ENCODE assay signal across 1 cellular context in the genomic region with DNA sequence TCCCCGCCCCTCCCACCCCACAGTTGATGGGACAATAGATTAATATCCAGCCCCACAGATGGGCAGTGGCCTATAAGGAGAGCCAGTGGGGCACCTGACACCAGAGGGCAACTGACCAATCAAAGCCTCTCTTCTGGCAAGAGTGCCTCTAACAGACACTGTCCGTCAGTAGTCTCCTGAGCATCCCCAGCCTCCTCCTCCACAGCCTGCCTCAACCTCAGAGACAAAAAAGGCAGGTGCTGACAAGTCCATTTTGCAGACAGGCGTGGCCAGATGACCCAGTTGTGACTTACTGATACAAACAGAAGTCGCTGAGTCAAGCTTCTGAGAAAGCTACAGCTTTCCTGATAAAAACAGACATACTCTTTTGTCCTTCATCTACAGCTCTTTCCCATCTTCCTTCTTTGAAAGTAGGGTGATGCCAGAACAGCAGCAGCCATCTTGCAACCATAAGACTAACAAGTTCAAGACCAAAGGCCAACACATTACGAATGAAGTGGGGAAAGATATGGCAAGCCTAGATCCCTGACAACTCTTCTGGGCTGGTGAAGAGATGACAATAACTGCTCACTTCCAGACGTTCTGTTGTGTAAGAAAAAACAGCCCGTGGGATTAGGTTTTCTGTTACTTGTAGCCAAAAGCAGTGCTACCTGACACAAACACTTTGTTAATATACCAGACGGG.
TF ChIP-seq lines count a peak whose summit lies in the region.

No MANE protein-coding gene starts in this region.

TF ChIP-seq in K562, 482 proteins besides CTCF, POLR2A, EP300 and RAD21 (continued from another document and continues in another):
- TF ChIP-seq ZNF277 (CRISPR knock-in tag; IDR thresholded peaks at IDR 0.05; ENCODE audit: borderline replicate concordance), result no peak
- peak; percentile 75 for TF ChIP-seq TAF9B (IDR thresholded peaks at IDR 0.05; ENCODE audit: partially characterized antibody)
- no peak for TF ChIP-seq HNRNPH1 (optimal IDR thresholded peaks at IDR 0.05; ENCODE audit: low read depth, low read length)
- no peak for TF ChIP-seq FIP1L1 (IDR thresholded peaks at IDR 0.05; ENCODE audit: low read depth, low read length, poor library complexity, severe bottlenecking)
- TF ChIP-seq ZC3H11A (IDR thresholded peaks at IDR 0.05; ENCODE audit: low read depth, low read length), result peak; percentile 16; the same call in 1 of the 2 replicates
- no peak for TF ChIP-seq ZBTB7A (IDR thresholded peaks at IDR 0.05; ENCODE audit: borderline replicate concordance, control insufficient read depth, low read depth, low read length)
- no peak for TF ChIP-seq RBM17 (IDR thresholded peaks at IDR 0.05; ENCODE audit: borderline replicate concordance, low read depth, low read length)
- TF ChIP-seq DPF2 (IDR thresholded peaks at IDR 0.05), result peak; percentile 96
- TF ChIP-seq, protein P1, sequence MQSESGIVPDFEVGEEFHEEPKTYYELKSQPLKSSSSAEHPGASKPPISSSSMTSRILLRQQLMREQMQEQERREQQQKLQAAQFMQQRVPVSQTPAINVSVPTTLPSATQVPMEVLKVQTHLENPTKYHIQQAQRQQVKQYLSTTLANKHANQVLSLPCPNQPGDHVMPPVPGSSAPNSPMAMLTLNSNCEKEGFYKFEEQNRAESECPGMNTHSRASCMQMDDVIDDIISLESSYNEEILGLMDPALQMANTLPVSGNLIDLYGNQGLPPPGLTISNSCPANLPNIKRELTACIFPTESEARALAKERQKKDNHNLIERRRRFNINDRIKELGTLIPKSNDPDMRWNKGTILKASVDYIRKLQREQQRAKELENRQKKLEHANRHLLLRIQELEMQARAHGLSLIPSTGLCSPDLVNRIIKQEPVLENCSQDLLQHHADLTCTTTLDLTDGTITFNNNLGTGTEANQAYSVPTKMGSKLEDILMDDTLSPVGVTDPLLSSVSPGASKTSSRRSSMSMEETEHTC (IDR thresholded peaks at IDR 0.05), result 0 out of 2 replicates have a peak, but pooled peaks have one; percentile 39
- TF ChIP-seq ZKSCAN3 (CRISPR knock-in tag; IDR thresholded peaks at IDR 0.05), result no peak
- TF ChIP-seq CC2D1A (IDR thresholded peaks at IDR 0.05), result peak; percentile 11; the same call in 1 of the 2 replicates
- TF ChIP-seq POLR2B (IDR thresholded peaks at IDR 0.05; ENCODE audit: low read depth, partially characterized antibody), result no peak
- no peak for TF ChIP-seq E2F4 (CRISPR knock-in tag; IDR thresholded peaks at IDR 0.05; ENCODE audit: low read depth)
- no peak for TF ChIP-seq FOXA1 (IDR thresholded peaks at IDR 0.05; ENCODE audit: borderline replicate concordance)
- TF ChIP-seq NONO (IDR thresholded peaks at IDR 0.05; ENCODE audit: low read depth in 2 of 2, low read length in 1 of 2), result no peak
- TF ChIP-seq CBX3 (IDR thresholded peaks at IDR 0.05; ENCODE audit: borderline replicate concordance in 1 of 2, low read length in 2 of 2), result no peak; a peak in 1 of 3 replicates
- TF ChIP-seq, protein P2, sequence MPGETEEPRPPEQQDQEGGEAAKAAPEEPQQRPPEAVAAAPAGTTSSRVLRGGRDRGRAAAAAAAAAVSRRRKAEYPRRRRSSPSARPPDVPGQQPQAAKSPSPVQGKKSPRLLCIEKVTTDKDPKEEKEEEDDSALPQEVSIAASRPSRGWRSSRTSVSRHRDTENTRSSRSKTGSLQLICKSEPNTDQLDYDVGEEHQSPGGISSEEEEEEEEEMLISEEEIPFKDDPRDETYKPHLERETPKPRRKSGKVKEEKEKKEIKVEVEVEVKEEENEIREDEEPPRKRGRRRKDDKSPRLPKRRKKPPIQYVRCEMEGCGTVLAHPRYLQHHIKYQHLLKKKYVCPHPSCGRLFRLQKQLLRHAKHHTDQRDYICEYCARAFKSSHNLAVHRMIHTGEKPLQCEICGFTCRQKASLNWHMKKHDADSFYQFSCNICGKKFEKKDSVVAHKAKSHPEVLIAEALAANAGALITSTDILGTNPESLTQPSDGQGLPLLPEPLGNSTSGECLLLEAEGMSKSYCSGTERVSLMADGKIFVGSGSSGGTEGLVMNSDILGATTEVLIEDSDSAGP (CRISPR knock-in tag; IDR thresholded peaks at IDR 0.05), result no peak
- TF ChIP-seq RNF2 (IDR thresholded peaks at IDR 0.05), result no peak
- no peak for TF ChIP-seq ZSCAN29 (IDR thresholded peaks at IDR 0.05)
- no peak for TF ChIP-seq ZNF586 (CRISPR knock-in tag; conservative IDR thresholded peaks at IDR 0.05)
- peak; percentile 96 for TF ChIP-seq NFE2 (IDR thresholded peaks at IDR 0.05; ENCODE audit: low read depth)
- no peak for TF ChIP-seq ZNF282 (CRISPR knock-in tag; IDR thresholded peaks at IDR 0.05)
- no peak for TF ChIP-seq PTBP1 (IDR thresholded peaks at IDR 0.05; ENCODE audit: low read depth, low read length)
- TF ChIP-seq MECOM (CRISPR knock-in tag; IDR thresholded peaks at IDR 0.05), result peak; percentile 97
- TF ChIP-seq EGR1 (conservative IDR thresholded peaks at IDR 0.05), result 0 out of 2 replicates have a peak, but pooled peaks have one; percentile 5
- TF ChIP-seq SMC3 (conservative IDR thresholded peaks at IDR 0.05; ENCODE audit: insufficient read depth, low read depth, low read length), result no peak; the same call in 1 of the 2 replicates
- peak; percentile 69; the same call in 1 of the 2 replicates for TF ChIP-seq GATAD2A (IDR thresholded peaks at IDR 0.05)
- no peak for TF ChIP-seq TCF7 (IDR thresholded peaks at IDR 0.05; ENCODE audit: borderline replicate concordance)
- peak; percentile 72; the same call in 1 of the 2 replicates for TF ChIP-seq ZKSCAN1 (IDR thresholded peaks at IDR 0.05; ENCODE audit: low read depth, low read length)
- TF ChIP-seq ELF1 (tag; IDR thresholded peaks at IDR 0.05), result no peak
- no peak for TF ChIP-seq SP2 (IDR thresholded peaks at IDR 0.05; ENCODE audit: extremely low read depth, low read depth, low read length, poor library complexity, severe bottlenecking)
- TF ChIP-seq RCOR1 (IDR thresholded peaks at IDR 0.05; ENCODE audit: borderline replicate concordance in 1 of 2, low read depth in 2 of 2, low read length in 2 of 2), result peak; percentile 92 to 99
- peak; percentile 67; the same call in 1 of the 2 replicates for TF ChIP-seq FOXM1 (IDR thresholded peaks at IDR 0.05; ENCODE audit: low read depth)
- no peak for TF ChIP-seq FOXM1 (CRISPR knock-in tag; IDR thresholded peaks at IDR 0.05; ENCODE audit: low read depth)
- no peak for TF ChIP-seq FOXP1 (CRISPR knock-in tag; IDR thresholded peaks at IDR 0.05)
- no peak for TF ChIP-seq ZNF75A (CRISPR knock-in tag; IDR thresholded peaks at IDR 0.05)
- TF ChIP-seq TAL1 (IDR thresholded peaks at IDR 0.05), result peak; percentile 87
- no peak for TF ChIP-seq KHSRP (IDR thresholded peaks at IDR 0.05)
- TF ChIP-seq ZKSCAN8 (CRISPR knock-in tag; IDR thresholded peaks at IDR 0.05), result peak; percentile 83
- no peak for TF ChIP-seq MCM7 (IDR thresholded peaks at IDR 0.05)
- TF ChIP-seq, protein P3, sequence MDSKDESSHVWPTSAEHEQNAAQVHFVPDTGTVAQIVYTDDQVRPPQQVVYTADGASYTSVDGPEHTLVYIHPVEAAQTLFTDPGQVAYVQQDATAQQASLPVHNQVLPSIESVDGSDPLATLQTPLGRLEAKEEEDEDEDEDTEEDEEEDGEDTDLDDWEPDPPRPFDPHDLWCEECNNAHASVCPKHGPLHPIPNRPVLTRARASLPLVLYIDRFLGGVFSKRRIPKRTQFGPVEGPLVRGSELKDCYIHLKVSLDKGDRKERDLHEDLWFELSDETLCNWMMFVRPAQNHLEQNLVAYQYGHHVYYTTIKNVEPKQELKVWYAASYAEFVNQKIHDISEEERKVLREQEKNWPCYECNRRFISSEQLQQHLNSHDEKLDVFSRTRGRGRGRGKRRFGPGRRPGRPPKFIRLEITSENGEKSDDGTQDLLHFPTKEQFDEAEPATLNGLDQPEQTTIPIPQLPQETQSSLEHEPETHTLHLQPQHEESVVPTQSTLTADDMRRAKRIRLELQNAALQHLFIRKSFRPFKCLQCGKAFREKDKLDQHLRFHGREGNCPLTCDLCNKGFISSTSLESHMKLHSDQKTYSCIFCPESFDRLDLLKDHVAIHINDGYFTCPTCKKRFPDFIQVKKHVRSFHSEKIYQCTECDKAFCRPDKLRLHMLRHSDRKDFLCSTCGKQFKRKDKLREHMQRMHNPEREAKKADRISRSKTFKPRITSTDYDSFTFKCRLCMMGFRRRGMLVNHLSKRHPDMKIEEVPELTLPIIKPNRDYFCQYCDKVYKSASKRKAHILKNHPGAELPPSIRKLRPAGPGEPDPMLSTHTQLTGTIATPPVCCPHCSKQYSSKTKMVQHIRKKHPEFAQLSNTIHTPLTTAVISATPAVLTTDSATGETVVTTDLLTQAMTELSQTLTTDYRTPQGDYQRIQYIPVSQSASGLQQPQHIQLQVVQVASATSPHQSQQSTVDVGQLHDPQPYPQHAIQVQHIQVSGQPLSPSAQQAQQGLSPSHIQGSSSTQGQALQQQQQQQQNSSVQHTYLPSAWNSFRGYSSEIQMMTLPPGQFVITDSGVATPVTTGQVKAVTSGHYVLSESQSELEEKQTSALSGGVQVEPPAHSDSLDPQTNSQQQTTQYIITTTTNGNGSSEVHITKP (IDR thresholded peaks at IDR 0.05; ENCODE audit: partially characterized antibody), result peak; percentile 46
- TF ChIP-seq MEIS2 (IDR thresholded peaks at IDR 0.05; ENCODE audit: partially characterized antibody), result peak; percentile 98
- peak; percentile 68 for TF ChIP-seq L3MBTL2 (IDR thresholded peaks at IDR 0.05)
- TF ChIP-seq CREB5 (CRISPR knock-in tag; IDR thresholded peaks at IDR 0.05), result no peak
- no peak for TF ChIP-seq DIDO1 (tag; IDR thresholded peaks at IDR 0.05; ENCODE audit: low read depth)
- peak; percentile 99 for TF ChIP-seq ZNF316 (IDR thresholded peaks at IDR 0.05)
- TF ChIP-seq, protein P4, sequence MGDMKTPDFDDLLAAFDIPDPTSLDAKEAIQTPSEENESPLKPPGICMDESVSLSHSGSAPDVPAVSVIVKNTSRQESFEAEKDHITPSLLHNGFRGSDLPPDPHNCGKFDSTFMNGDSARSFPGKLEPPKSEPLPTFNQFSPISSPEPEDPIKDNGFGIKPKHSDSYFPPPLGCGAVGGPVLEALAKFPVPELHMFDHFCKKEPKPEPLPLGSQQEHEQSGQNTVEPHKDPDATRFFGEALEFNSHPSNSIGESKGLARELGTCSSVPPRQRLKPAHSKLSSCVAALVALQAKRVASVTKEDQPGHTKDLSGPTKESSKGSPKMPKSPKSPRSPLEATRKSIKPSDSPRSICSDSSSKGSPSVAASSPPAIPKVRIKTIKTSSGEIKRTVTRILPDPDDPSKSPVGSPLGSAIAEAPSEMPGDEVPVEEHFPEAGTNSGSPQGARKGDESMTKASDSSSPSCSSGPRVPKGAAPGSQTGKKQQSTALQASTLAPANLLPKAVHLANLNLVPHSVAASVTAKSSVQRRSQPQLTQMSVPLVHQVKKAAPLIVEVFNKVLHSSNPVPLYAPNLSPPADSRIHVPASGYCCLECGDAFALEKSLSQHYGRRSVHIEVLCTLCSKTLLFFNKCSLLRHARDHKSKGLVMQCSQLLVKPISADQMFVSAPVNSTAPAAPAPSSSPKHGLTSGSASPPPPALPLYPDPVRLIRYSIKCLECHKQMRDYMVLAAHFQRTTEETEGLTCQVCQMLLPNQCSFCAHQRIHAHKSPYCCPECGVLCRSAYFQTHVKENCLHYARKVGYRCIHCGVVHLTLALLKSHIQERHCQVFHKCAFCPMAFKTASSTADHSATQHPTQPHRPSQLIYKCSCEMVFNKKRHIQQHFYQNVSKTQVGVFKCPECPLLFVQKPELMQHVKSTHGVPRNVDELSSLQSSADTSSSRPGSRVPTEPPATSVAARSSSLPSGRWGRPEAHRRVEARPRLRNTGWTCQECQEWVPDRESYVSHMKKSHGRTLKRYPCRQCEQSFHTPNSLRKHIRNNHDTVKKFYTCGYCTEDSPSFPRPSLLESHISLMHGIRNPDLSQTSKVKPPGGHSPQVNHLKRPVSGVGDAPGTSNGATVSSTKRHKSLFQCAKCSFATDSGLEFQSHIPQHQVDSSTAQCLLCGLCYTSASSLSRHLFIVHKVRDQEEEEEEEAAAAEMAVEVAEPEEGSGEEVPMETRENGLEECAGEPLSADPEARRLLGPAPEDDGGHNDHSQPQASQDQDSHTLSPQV (IDR thresholded peaks at IDR 0.05), result peak; percentile 98
- TF ChIP-seq ZNF785 (CRISPR knock-in tag; IDR thresholded peaks at IDR 0.05), result no peak
